22 cellular contexts compared by ENCODE assay signal in the genomic region with DNA sequence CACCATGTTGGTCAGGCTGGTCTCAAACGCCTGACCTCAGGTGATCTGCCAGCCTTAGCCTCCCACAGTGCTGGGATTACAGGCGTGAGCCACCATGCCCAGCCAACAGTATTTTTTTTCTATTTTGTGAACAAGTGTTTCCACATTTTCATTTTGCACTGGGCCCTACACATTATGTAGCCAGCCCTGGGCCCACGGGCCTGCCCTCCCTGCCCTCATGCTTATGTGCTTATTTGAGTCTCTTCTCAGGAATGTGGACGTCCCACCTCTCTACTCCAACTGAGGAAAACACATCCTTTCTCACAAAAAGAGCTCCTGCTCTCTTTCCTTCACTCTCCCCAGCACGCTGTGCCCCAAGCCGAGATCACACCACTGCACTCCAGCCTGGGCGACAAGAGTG. TPM values are rescaled to one million over a fixed set of nuclear protein-coding genes. Genes with fewer than 3 reads are reported as not detected.
DNase-seq lines count a peak whose midpoint lies in the region; ATAC-seq and TF ChIP-seq lines count a peak whose summit lies in the region.
"Had no signal": no experiment of that assay in that cellular context is flagged by ENCODE, and none has a peak within 500 bp of the region (broad histone marks: within the 10 kb centered on the region; RNA-seq: fewer than 3 reads in every experiment).

No MANE protein-coding gene starts in this region.

- H3K36me3 Mint-ChIP-seq in activated T-helper 17 cell treated with anti-CD3 and anti-CD28 coated beads, Interleukin-2, amount 50 U/mL, for 72 hours (ENCODE audit: low read depth) = peaks cover 5% of the 10 kb centered on the region
- H3K36me3 Mint-ChIP-seq in endodermal cell (ENCODE audit: low read depth) = no peaks in the 10 kb centered on the region
- peaks cover 5% of the 10 kb centered on the region for H3K36me3 Mint-ChIP-seq in stimulated activated memory B cell treated with anti-CD40 and anti-IgM and Interleukin-4, amounts not matched to agents 10 μg/mL and 1 μg/mL and 100 μg/mL, for 72 hours
- H3K36me3 Mint-ChIP-seq in natural killer cell = no peaks in the 10 kb centered on the region

- 92 to 95% methylated on average over 4 to 7 of the region's 7 CpGs for WGBS in endodermal cell (ENCODE audit: insufficient coverage in 1 of 2, insufficient read length in 1 of 2), 2 experiments
- WGBS in trophoblast cell (ENCODE audit: extremely low coverage, insufficient coverage, insufficient read length) = no CpG with 5 or more reads among the region's 7 CpGs

- H3K27ac Mint-ChIP-seq in activated T-helper 17 cell treated with anti-CD3 and anti-CD28 coated beads, Interleukin-2, amount 50 U/mL, for 72 hours = peak overlapping the region; percentile 22
- H3K27ac Mint-ChIP-seq in endodermal cell (peak overlapping the region; percentile 58), natural killer cell (no peak overlapping the region)
- no peak overlapping the region for H3K27ac Mint-ChIP-seq in stimulated activated memory B cell treated with anti-CD40 and anti-IgM and Interleukin-4, amounts not matched to agents 10 μg/mL and 1 μg/mL and 100 μg/mL, for 72 hours
- H3K27ac Mint-ChIP-seq: B cell; CD4-positive, alpha-beta T cell; CD8-positive, alpha-beta T cell had no signal

- H3K79me2 ChIP-seq in trophoblast cell (ENCODE audit: control insufficient read depth, insufficient read depth, low read length, poor library complexity) = no peaks in the 10 kb centered on the region

- peaks cover 2% of the 10 kb centered on the region for H3K4me1 Mint-ChIP-seq in activated T-helper 17 cell treated with anti-CD3 and anti-CD28 coated beads, Interleukin-2, amount 50 U/mL, for 72 hours
- H3K4me1 Mint-ChIP-seq in endodermal cell (no peaks in the 10 kb centered on the region), natural killer cell (peaks cover under 1 to 6% of the 10 kb centered on the region in 2 donors)
- peaks cover under 1% of the 10 kb centered on the region for H3K4me1 Mint-ChIP-seq in stimulated activated memory B cell treated with anti-CD40 and anti-IgM and Interleukin-4, amounts not matched to agents 10 μg/mL and 1 μg/mL and 100 μg/mL, for 72 hours
- H3K4me1 Mint-ChIP-seq: B cell had no signal

- no peaks in the 10 kb centered on the region for H3K79me1 ChIP-seq in trophoblast cell (ENCODE audit: low read length)

- intact Hi-C loops in natural killer cell (cut with micrococcal nuclease) = no loop called here

- H3K27me3 Mint-ChIP-seq in activated T-helper 17 cell treated with anti-CD3 and anti-CD28 coated beads, Interleukin-2, amount 50 U/mL, for 72 hours = no peaks in the 10 kb centered on the region
- no peaks in the 10 kb centered on the region for H3K27me3 Mint-ChIP-seq in endodermal cell (ENCODE audit: insufficient read depth)
- no peaks in the 10 kb centered on the region for H3K27me3 Mint-ChIP-seq in stimulated activated memory B cell treated with anti-CD40 and anti-IgM and Interleukin-4, amounts not matched to agents 10 μg/mL and 1 μg/mL and 100 μg/mL, for 72 hours
- no peaks in the 10 kb centered on the region for H3K27me3 Mint-ChIP-seq in natural killer cell (ENCODE audit: low read depth in 2 of 2)
- H3K27me3 Mint-ChIP-seq: B cell; CD4-positive, alpha-beta T cell had no signal

- no peak for ATAC-seq in activated T-helper 17 cell treated with anti-CD3 and anti-CD28 coated beads, Interleukin-2, amount 50 U/mL, for 72 hours (replicated peaks)
- ATAC-seq in stimulated activated memory B cell treated with anti-CD40 and anti-IgM and Interleukin-4, amounts not matched to agents 10 μg/mL and 1 μg/mL and 100 μg/mL, for 72 hours = no peak
- no peak for ATAC-seq in HG02852 (IDR thresholded peaks at IDR 0.05; ENCODE audit: unreplicated experiment)
- ATAC-seq in natural killer cell = no peak
- ATAC-seq: A549; CD8-positive, alpha-beta T cell had no signal

- no peak overlapping the region for H3K9ac ChIP-seq in endodermal cell (ENCODE audit: extremely low read depth, low read length, poor library complexity, severe bottlenecking)
- no peak overlapping the region for H3K9ac ChIP-seq in trophoblast cell (ENCODE audit: low read length)
- H3K9ac ChIP-seq: BLaER1 treated with 17β-estradiol and CSF1 and Interleukin-3, amounts not matched to agents 10 nM and 100 nM had no signal

- H3K9me3 ChIP-seq in endodermal cell (ENCODE audit: control insufficient read depth, low read length) (no peaks in the 10 kb centered on the region), trophoblast cell (ENCODE audit: insufficient read depth, low read depth, low read length) (no peaks in the 10 kb centered on the region)
- H3K9me3 ChIP-seq: A549, Caco-2 had no signal

- no peak overlapping the region for H2BK12ac ChIP-seq in trophoblast cell (ENCODE audit: low read length)

- H2AK5ac ChIP-seq in trophoblast cell (ENCODE audit: low read length) = no peak overlapping the region

- no peak overlapping the region for H4K12ac ChIP-seq in trophoblast cell (ENCODE audit: low read depth, low read length)

- DNase-seq in activated effector memory CD4-positive, alpha-beta T cell treated with anti-CD3 and anti-CD28 coated beads, Interleukin-2, amount 50 U/mL, for 16 hours = peak; percentile 17
- DNase-seq in activated effector memory CD4-positive, alpha-beta T cell treated with Interleukin-2 at 50 U/mL for 16 hours = no peak
- DNase-seq in endodermal cell (no peak), trophoblast cell (peak; percentile 65 to 71), natural killer cell (no peak)
- DNase-seq: AML-193; Caco-2; Calu3; CD4-positive, alpha-beta T cell; CD8-positive, alpha-beta T cell; DMS79 treated with DMSO at 0.1 percent for 48 hours; GF-D8 had no signal

- no peak overlapping the region for H2BK5ac ChIP-seq in trophoblast cell (ENCODE audit: low read depth, low read length, poor library complexity)

- H3K4me3 Mint-ChIP-seq in activated T-helper 17 cell treated with anti-CD3 and anti-CD28 coated beads, Interleukin-2, amount 50 U/mL, for 72 hours = no peak overlapping the region
- H3K4me3 Mint-ChIP-seq in endodermal cell (no peak overlapping the region), natural killer cell (no peak overlapping the region)
- no peak overlapping the region for H3K4me3 Mint-ChIP-seq in stimulated activated memory B cell treated with anti-CD40 and anti-IgM and Interleukin-4, amounts not matched to agents 10 μg/mL and 1 μg/mL and 100 μg/mL, for 72 hours
- H3K4me3 Mint-ChIP-seq: B cell; CD4-positive, alpha-beta T cell; CD8-positive, alpha-beta T cell had no signal

- no peak overlapping the region for H3K4ac ChIP-seq in trophoblast cell (ENCODE audit: low read depth, low read length)

- no peaks in the 10 kb centered on the region for H3K4me1 ChIP-seq in endodermal cell (ENCODE audit: control insufficient read depth, insufficient read depth, low read length)
- peaks cover 2 to 3% of the 10 kb centered on the region in 2 experiments for H3K4me1 ChIP-seq in trophoblast cell (ENCODE audit: control insufficient read depth in 1 of 2, insufficient read depth in 2 of 2, low read length in 2 of 2)
- H3K4me1 ChIP-seq: A549, Caco-2 had no signal

- H3K27me3 ChIP-seq in endodermal cell (ENCODE audit: control insufficient read depth, insufficient read depth, low read length, poor library complexity, severe bottlenecking) (no peaks in the 10 kb centered on the region), trophoblast cell (ENCODE audit: insufficient read depth, low read length) (no peaks in the 10 kb centered on the region)
- H3K27me3 ChIP-seq: BLaER1 treated with 17β-estradiol and CSF1 and Interleukin-3, amounts not matched to agents 10 nM and 100 nM had no signal

- no peak overlapping the region for H3K23ac ChIP-seq in trophoblast cell (ENCODE audit: low read length)

- H3K36me3 ChIP-seq in endodermal cell (ENCODE audit: control insufficient read depth, insufficient read depth, low read length) = no peaks in the 10 kb centered on the region
- no peaks in the 10 kb centered on the region for H3K36me3 ChIP-seq in trophoblast cell (ENCODE audit: control insufficient read depth in 1 of 2, insufficient read depth in 2 of 2, low read length in 2 of 2)
- H3K36me3 ChIP-seq: BLaER1 treated with 17β-estradiol and CSF1 and Interleukin-3, amounts not matched to agents 10 nM and 100 nM had no signal

- TF ChIP-seq CTCF in endodermal cell (conservative IDR thresholded peaks at IDR 0.05) = no peak
- no peak for TF ChIP-seq CTCF in natural killer cell (IDR thresholded peaks at IDR 0.05)

- no peak overlapping the region for H3K14ac ChIP-seq in trophoblast cell (ENCODE audit: low read length)

- H3K4me3 ChIP-seq in endodermal cell (ENCODE audit: low read length) = no peak overlapping the region
- H3K4me3 ChIP-seq in trophoblast cell (ENCODE audit: low read depth, low read length) = no peak overlapping the region
- H3K4me3 ChIP-seq: A549; BLaER1 treated with 17β-estradiol and CSF1 and Interleukin-3, amounts not matched to agents 10 nM and 100 nM had no signal

- H3K9me3 Mint-ChIP-seq in activated T-helper 17 cell treated with anti-CD3 and anti-CD28 coated beads, Interleukin-2, amount 50 U/mL, for 72 hours = no peaks in the 10 kb centered on the region
- no peaks in the 10 kb centered on the region for H3K9me3 Mint-ChIP-seq in endodermal cell
- H3K9me3 Mint-ChIP-seq in stimulated activated memory B cell treated with anti-CD40 and anti-IgM and Interleukin-4, amounts not matched to agents 10 μg/mL and 1 μg/mL and 100 μg/mL, for 72 hours = no peaks in the 10 kb centered on the region
- H3K9me3 Mint-ChIP-seq in natural killer cell = no peaks in the 10 kb centered on the region
- H3K9me3 Mint-ChIP-seq: CD4-positive, alpha-beta T cell; CD8-positive, alpha-beta T cell had no signal

- H4K8ac ChIP-seq in trophoblast cell (ENCODE audit: low read depth, low read length) = peak overlapping the region; percentile 37

- H2BK120ac ChIP-seq in trophoblast cell (ENCODE audit: insufficient read depth, low read length, poor library complexity) = peak overlapping the region; percentile 81

- H4K91ac ChIP-seq in trophoblast cell (ENCODE audit: low read depth, low read length) = peak overlapping the region; percentile 51

- no peak overlapping the region for H3K4me2 ChIP-seq in trophoblast cell (ENCODE audit: low read length)
- H3K4me2 ChIP-seq: A549; BLaER1 treated with 17β-estradiol and CSF1 and Interleukin-3, amounts not matched to agents 10 nM and 100 nM had no signal

- no peak overlapping the region for H2AFZ ChIP-seq in trophoblast cell (ENCODE audit: insufficient read depth, low read length, poor library complexity)

- no peak overlapping the region for H3K18ac ChIP-seq in trophoblast cell (ENCODE audit: low read length)

- no peak overlapping the region for H3K27ac ChIP-seq in endodermal cell (ENCODE audit: low read depth, low read length)
- H3K27ac ChIP-seq in trophoblast cell (ENCODE audit: low read depth, low read length) = no peak overlapping the region
- H3K27ac ChIP-seq: 22Rv1; A549; BLaER1 treated with 17β-estradiol and CSF1 and Interleukin-3, amounts not matched to agents 10 nM and 100 nM; C4-2B had no signal

RNA-seq across cellular contexts. Expression of a gene that starts 13.5 kb away (rescaled TPM):
- 10 to 100 TPM; 21.8 to 39.5 TPM for total RNA-seq in activated T-helper 17 cell treated with anti-CD3 and anti-CD28 coated beads, Interleukin-2, amount 50 U/mL, for 72 hours
- total RNA-seq in endodermal cell (10 to 100 TPM; 27.8 to 50.4 TPM), natural killer cell (10 to 100 TPM; 36.4 to 41.3 (median 39.8) TPM)
- polyA plus RNA-seq in endodermal cell (2013, experiment 1 of 2) = 8.7 TPM
- polyA plus RNA-seq in endodermal cell (2013, experiment 2 of 2) = 9.0 TPM
- polyA plus RNA-seq in trophoblast cell (2013) = 28.0 and 28.3 TPM in 2 replicates

RNA-seq across cellular contexts. Expression of a gene that starts 13.5 kb away (rescaled TPM):
- total RNA-seq in activated T-helper 17 cell treated with anti-CD3 and anti-CD28 coated beads, Interleukin-2, amount 50 U/mL, for 72 hours = 100 to 1,000 TPM in 1 of 2 donors, 10 to 100 TPM in 1; 88.8 to 117 TPM
- total RNA-seq in endodermal cell (100 to 1,000 TPM in 1 of 2 donors, 10 to 100 TPM in 1; 83.9 to 119 TPM), natural killer cell (10 to 100 TPM; 71.1 to 79.9 (median 78.2) TPM)
- 76.8 TPM for polyA plus RNA-seq in endodermal cell (2013, experiment 1 of 2)
- polyA plus RNA-seq in endodermal cell (2013, experiment 2 of 2) = 75.4 TPM
- polyA plus RNA-seq in trophoblast cell (2013) = 109 and 113 TPM in 2 replicates

RNA-seq across cellular contexts. Expression of a gene that starts 17.0 kb away (rescaled TPM):
- total RNA-seq in activated T-helper 17 cell treated with anti-CD3 and anti-CD28 coated beads, Interleukin-2, amount 50 U/mL, for 72 hours = 10 to 100 TPM; 17.2 to 26.9 TPM
- total RNA-seq in endodermal cell (under 1 TPM in 1 of 2 donors, not detected in 1; 0.15 TPM), natural killer cell (10 to 100 TPM; 33.8 to 48.2 (median 41.2) TPM)
- not detected for polyA plus RNA-seq in endodermal cell (2013, experiment 1 of 2)
- polyA plus RNA-seq in endodermal cell (2013, experiment 2 of 2) = not detected
- polyA plus RNA-seq in trophoblast cell (2013) = 0.14 and 0.21 TPM in 2 replicates
- total RNA-seq: A172, Caco-2, Calu3 had no signal
- polyA plus RNA-seq: A549, BJ had no signal

Comparison
In these comparisons a context has a peak if more than half of its experiments do, and no peak if none do; other contexts are left out.
1. DNase-seq: peak in activated effector memory CD4-positive, alpha-beta T cell treated with anti-CD3 and anti-CD28 coated beads, Interleukin-2, amount 50 U/mL, for 16 hours (single experiment) and trophoblast cell (2 of 2); none in activated effector memory CD4-positive, alpha-beta T cell treated with Interleukin-2 at 50 U/mL for 16 hours (single experiment), endodermal cell (single experiment) and natural killer cell (single experiment).
2. H3K27ac Mint-ChIP-seq: peak in activated T-helper 17 cell treated with anti-CD3 and anti-CD28 coated beads, Interleukin-2, amount 50 U/mL, for 72 hours (single experiment) and endodermal cell (single experiment); none in stimulated activated memory B cell treated with anti-CD40 and anti-IgM and Interleukin-4, amounts not matched to agents 10 μg/mL and 1 μg/mL and 100 μg/mL, for 72 hours (single experiment) and natural killer cell (0 of 2).
3. RNA of a gene that starts 17.0 kb away (total RNA-seq): 33.8 to 48.2 TPM in natural killer cell and 17.2 to 26.9 TPM in activated T-helper 17 cell treated with anti-CD3 and anti-CD28 coated beads, Interleukin-2, amount 50 U/mL, for 72 hours; 0.15 TPM in endodermal cell; every median in the first group is over 10 times any median in the second.